ENCODE assay signal across 1 cellular context in the genomic region with DNA sequence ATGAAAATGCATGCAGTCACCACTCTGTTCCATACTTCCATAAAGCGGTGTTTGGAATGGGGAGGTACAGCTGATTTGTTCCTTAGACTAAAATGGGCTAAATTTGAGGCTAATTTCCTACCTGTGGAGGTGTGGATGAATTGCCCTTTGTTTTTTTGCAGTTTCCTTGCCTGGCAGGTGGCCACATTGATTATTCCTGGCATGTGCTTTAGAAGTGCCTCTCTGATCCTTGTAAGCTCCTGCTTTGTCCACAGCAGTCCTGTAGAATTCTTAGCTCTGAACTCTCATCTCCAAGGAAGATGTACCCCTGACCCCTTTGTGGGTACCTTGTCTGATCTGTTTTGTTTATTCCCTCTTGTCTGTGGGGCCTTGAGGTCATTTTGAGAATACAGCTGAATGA.
TF ChIP-seq lines count a peak whose summit lies in the region.

No MANE protein-coding gene starts in this region.

TF ChIP-seq in H1, 55 proteins besides CTCF, POLR2A, EP300 and RAD21:
- TF ChIP-seq SP1 (IDR thresholded peaks at IDR 0.05; ENCODE audit: low read depth, low read length) (no peak), MAX (IDR thresholded peaks at IDR 0.05) (peak; percentile 28; the same call in 1 of the 2 replicates), NANOG (IDR thresholded peaks at IDR 0.05; ENCODE audit: insufficient read depth, low read depth, low read length, poor library complexity, severe bottlenecking) (peak; percentile 79), ATF2 (IDR thresholded peaks at IDR 0.05; ENCODE audit: low read length) (no peak), TEAD4 (IDR thresholded peaks at IDR 0.05; ENCODE audit: low read depth, low read length) (0 out of 2 replicates have a peak, but pooled peaks have one; percentile 55), CHD7 (IDR thresholded peaks at IDR 0.05; ENCODE audit: insufficient replicate concordance, low read length) (peak; percentile 47)
